In the genomic region with DNA sequence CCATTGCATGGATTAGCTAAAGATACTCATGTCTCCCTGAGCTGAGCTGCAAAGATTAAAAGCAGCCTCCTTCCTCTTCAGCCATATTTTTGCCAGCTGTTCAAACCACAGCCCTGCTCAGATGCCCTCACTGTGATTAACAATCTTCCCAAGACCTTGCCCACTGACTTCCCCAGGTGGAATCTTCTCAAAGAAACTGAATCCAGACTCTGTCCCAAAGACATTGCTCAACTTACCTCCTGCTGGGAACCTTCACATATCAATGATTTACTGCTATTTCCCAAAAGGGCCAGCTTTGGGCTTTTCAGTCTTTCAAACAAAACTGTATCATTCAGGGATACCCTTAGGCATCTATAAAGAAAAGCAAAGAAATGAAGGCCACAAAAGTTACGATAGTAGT, we compare ENCODE assay signal across 16 cellular contexts.
"Had no signal": no experiment of that assay in that cellular context is flagged by ENCODE, and none has a peak within 500 bp of the region (broad histone marks: within the 10 kb centered on the region; RNA-seq: fewer than 3 reads in every experiment).

No MANE protein-coding gene starts in this region.

- H3K36me3 ChIP-seq: adrenal gland, colonic mucosa had no signal

- H3K9me3 Mint-ChIP-seq: activated naive CD4-positive, alpha-beta T cell treated with anti-CD3 and anti-CD28 coated beads for 36 hours; activated T-helper 1 cell treated with anti-CD3 and anti-CD28 coated beads, Interleukin-12 subunit alpha, Interleukin-12 subunit beta, Interleukin-2, Interleukin-4 antibody, amounts not matched to agents 30 ng/mL and 10 ng/mL and 1 ng/mL, durations not matched to agents 14 hours and 24 hours and 36 hours; natural killer cell had no signal

- H3K9me3 ChIP-seq: adrenal gland, colonic mucosa, mucosa of descending colon, psoas muscle had no signal

- H3K27ac ChIP-seq: adrenal gland, colonic mucosa, hepatocyte, psoas muscle had no signal

- H3K27me3 ChIP-seq: adrenal gland, colonic mucosa, hepatocyte had no signal

- H3K79me2 ChIP-seq: hepatocyte had no signal

- H3K4me3 ChIP-seq: adrenal gland, colonic mucosa, hepatocyte, mucosa of descending colon, psoas muscle had no signal

- H3K27ac Mint-ChIP-seq: activated naive CD4-positive, alpha-beta T cell treated with anti-CD3 and anti-CD28 coated beads for 36 hours; activated T-helper 1 cell treated with anti-CD3 and anti-CD28 coated beads, Interleukin-12 subunit alpha, Interleukin-12 subunit beta, Interleukin-2, Interleukin-4 antibody, amounts not matched to agents 30 ng/mL and 10 ng/mL and 1 ng/mL, durations not matched to agents 14 hours and 24 hours and 36 hours; natural killer cell had no signal

- ATAC-seq: left cardiac atrium, natural killer cell, psoas muscle, sciatic nerve had no signal

- H2AFZ ChIP-seq: hepatocyte had no signal

- H3K4me1 ChIP-seq: adrenal gland, colonic mucosa had no signal

- H3K4me3 Mint-ChIP-seq: activated naive CD4-positive, alpha-beta T cell treated with anti-CD3 and anti-CD28 coated beads for 36 hours; activated T-helper 1 cell treated with anti-CD3 and anti-CD28 coated beads, Interleukin-12 subunit alpha, Interleukin-12 subunit beta, Interleukin-2, Interleukin-4 antibody, amounts not matched to agents 30 ng/mL and 10 ng/mL and 1 ng/mL, durations not matched to agents 14 hours and 24 hours and 36 hours; natural killer cell had no signal

- DNase-seq: activated naive CD4-positive, alpha-beta T cell treated with anti-CD3 and anti-CD28 coated beads for 36 hours; adrenal gland; caudate nucleus; effector CD8-positive, alpha-beta T cell; left cardiac atrium; mucosa of descending colon; natural killer cell; nucleus accumbens; psoas muscle; stimulated activated CD4-positive, alpha-beta T cell treated with anti-CD3 and anti-CD28 coated beads, Interleukin-12 subunit alpha, Interleukin-12 subunit beta, amount 100 ng/mL, for 4 hours; stimulated activated naive CD4-positive, alpha-beta T cell treated with Interleukin-2 at 50 U/mL for 16 hours; trophoblast cell had no signal

- H3K4me2 ChIP-seq: hepatocyte had no signal
